8 cellular contexts compared by ENCODE assay signal in genomic region chr2:130728007-130728454, GRCh38. TPM values are rescaled to one million over a fixed set of nuclear protein-coding genes. Genes with fewer than 3 reads are reported as not detected.
A peak's percentile ranks its signal among the peaks of the same experiment; 100 is the strongest.
DNase-seq lines count a peak whose midpoint lies in the region; ATAC-seq and TF ChIP-seq lines count a peak whose summit lies in the region.

No MANE protein-coding gene starts in this region.

- no peak overlapping the region for H2BK5ac ChIP-seq in mesenchymal stem cell (ENCODE audit: low read depth, low read length, poor library complexity, severe bottlenecking)

- H3K4me2 ChIP-seq in OCI-LY3 (ENCODE audit: low read length) (peak overlapping the region; percentile 87), mesenchymal stem cell (ENCODE audit: low read length, poor library complexity, severe bottlenecking) (peak overlapping the region; percentile 89)

- peak overlapping the region; percentile 68 for H3K9ac ChIP-seq in OCI-LY3 (ENCODE audit: low read length)
- no peak overlapping the region for H3K9ac ChIP-seq in mesenchymal stem cell (ENCODE audit: low read length)

- POLR2A ChIA-PET in GM10248 (lab: Yijun Ruan, JAX): no interaction called here

- H4K91ac ChIP-seq in mesenchymal stem cell (ENCODE audit: low read length): peak overlapping the region; percentile 20

- H4K8ac ChIP-seq in mesenchymal stem cell (ENCODE audit: low read length): no peak overlapping the region

- H3K18ac ChIP-seq in mesenchymal stem cell (ENCODE audit: low read depth in 1 of 2, low read length in 2 of 2): no peak overlapping the region

- peak in 2 of 3 donors; percentile 40 to 51 for DNase-seq in CD4-positive, CD25-positive, alpha-beta regulatory T cell
- DNase-seq in central memory CD8-positive, alpha-beta T cell (ENCODE audit: low spot score in 2 of 2): peak in 1 of 2 donors; percentile 28
- no peak for DNase-seq in mesenchymal stem cell
- peak; percentile 20 for DNase-seq in superior temporal gyrus (ENCODE audit: extremely low spot score)
- DNase-seq in NCI-H82 (lab: John Stamatoyannopoulos, UW): no peak
- no peak for DNase-seq in GM10248 (ENCODE audit: extremely low spot score)

- H4K20me1 ChIP-seq in OCI-LY3 (ENCODE audit: insufficient read depth, low read length): no peaks in the 10 kb centered on the region

- no peaks in the 10 kb centered on the region for H3K79me2 ChIP-seq in OCI-LY3 (ENCODE audit: low read length)

- H3K36me3 ChIP-seq in CD4-positive, CD25-positive, alpha-beta regulatory T cell (ENCODE audit: control insufficient read depth, insufficient read depth, low read length): no peaks in the 10 kb centered on the region
- H3K36me3 ChIP-seq in OCI-LY3 (replicated peaks; ENCODE audit: low read depth, low read length) (no peaks in the 10 kb centered on the region), mesenchymal stem cell (ENCODE audit: control insufficient read depth in 1 of 2, insufficient read depth in 2 of 2, low read depth in 1 of 2, low read length in 2 of 2) (no peaks in the 10 kb centered on the region)

- peak; percentile 19 to 20 for ATAC-seq in CD4-positive, CD25-positive, alpha-beta regulatory T cell (ENCODE audit: low read depth in 2 of 2)
- ATAC-seq in GM21737 (IDR thresholded peaks at IDR 0.05; ENCODE audit: unreplicated experiment): peak; percentile 19
- peak; percentile 61 for ATAC-seq in central memory CD8-positive, alpha-beta T cell (replicated peaks; ENCODE audit: extremely low read depth, poor library complexity, severe bottlenecking)

- H3K23ac ChIP-seq in mesenchymal stem cell (ENCODE audit: low read length in 2 of 2): no peak overlapping the region

- H3K27me3 ChIP-seq in CD4-positive, CD25-positive, alpha-beta regulatory T cell (ENCODE audit: control insufficient read depth, insufficient read depth, low read length): no peaks in the 10 kb centered on the region
- H3K27me3 ChIP-seq in OCI-LY3 (ENCODE audit: low read depth, low read length) (no peaks in the 10 kb centered on the region), mesenchymal stem cell (ENCODE audit: control insufficient read depth in 1 of 2, insufficient read depth in 1 of 2, low read length in 2 of 2) (peaks cover 5 to 8% of the 10 kb centered on the region in 2 experiments)

- H2AFZ ChIP-seq in OCI-LY3 (ENCODE audit: low read depth, low read length): peak overlapping the region; percentile 69; the same call in 1 of the 2 replicates
- peak overlapping the region; percentile 20 for H2AFZ ChIP-seq in mesenchymal stem cell (ENCODE audit: low read depth, low read length)

- no peak overlapping the region for H2AK5ac ChIP-seq in mesenchymal stem cell (ENCODE audit: low read length, severe bottlenecking)

- peaks cover 0 to 25% (median 7%) of the 10 kb centered on the region in 4 donors for H3K4me1 Mint-ChIP-seq in CD4-positive, CD25-positive, alpha-beta regulatory T cell
- H3K4me1 Mint-ChIP-seq in central memory CD8-positive, alpha-beta T cell: peaks cover 7% of the 10 kb centered on the region

- H2BK15ac ChIP-seq in mesenchymal stem cell (ENCODE audit: low read depth, poor library complexity, severe bottlenecking): no peak overlapping the region

- 41% methylated on average over 12 of the region's 12 CpGs for WGBS in mesenchymal stem cell

- H3K27ac Mint-ChIP-seq in CD4-positive, CD25-positive, alpha-beta regulatory T cell: peak overlapping the region in 2 of 3 donors; percentile 92 to 94
- H3K27ac Mint-ChIP-seq in central memory CD8-positive, alpha-beta T cell (ENCODE audit: low read depth): peak overlapping the region; percentile 65

- CTCF ChIA-PET in GM10248 (lab: Yijun Ruan, JAX): interaction anchor here (0.8 to 1.9 kb wide), 4 partner anchors 10 to 147 kb away, joined by 3 to 4 read pairs (median 4); no protein-coding TSS in a partner anchor

- H3K36me3 Mint-ChIP-seq in CD4-positive, CD25-positive, alpha-beta regulatory T cell: no peaks in the 10 kb centered on the region
- H3K36me3 Mint-ChIP-seq in central memory CD8-positive, alpha-beta T cell (ENCODE audit: insufficient read depth): peaks cover 7% of the 10 kb centered on the region

- H3K27ac ChIP-seq in CD4-positive, CD25-positive, alpha-beta regulatory T cell (ENCODE audit: insufficient read depth, low read length, poor library complexity, severe bottlenecking): peak overlapping the region; percentile 82
- no peak overlapping the region for H3K27ac ChIP-seq in OCI-LY3 (ENCODE audit: low read length)
- H3K27ac ChIP-seq in mesenchymal stem cell (ENCODE audit: low read length, poor library complexity, severe bottlenecking): no peak overlapping the region

- no peak overlapping the region for H2BK120ac ChIP-seq in mesenchymal stem cell (ENCODE audit: low read depth, low read length)

- peaks cover 0 to 4% (median 0%) of the 10 kb centered on the region in 7 donors for H3K9me3 Mint-ChIP-seq in CD4-positive, CD25-positive, alpha-beta regulatory T cell
- H3K9me3 Mint-ChIP-seq in central memory CD8-positive, alpha-beta T cell: no peaks in the 10 kb centered on the region

- H3K79me1 ChIP-seq in mesenchymal stem cell (replicated peaks; ENCODE audit: low read length, poor library complexity, severe bottlenecking): no peaks in the 10 kb centered on the region

- peaks cover 17% of the 10 kb centered on the region for H3K4me1 ChIP-seq in CD4-positive, CD25-positive, alpha-beta regulatory T cell (ENCODE audit: control insufficient read depth, insufficient read depth, low read length, poor library complexity, severe bottlenecking)
- H3K4me1 ChIP-seq in OCI-LY3 (ENCODE audit: low read length) (peaks cover 13% of the 10 kb centered on the region), mesenchymal stem cell (ENCODE audit: control insufficient read depth, insufficient read depth, low read depth, low read length) (peaks cover 17% of the 10 kb centered on the region)

- no peaks in the 10 kb centered on the region for H3K9me3 ChIP-seq in CD4-positive, CD25-positive, alpha-beta regulatory T cell (ENCODE audit: control insufficient read depth in 2 of 2, low read length in 2 of 2)
- H3K9me3 ChIP-seq in OCI-LY3 (ENCODE audit: insufficient read depth, low read length) (no peaks in the 10 kb centered on the region), mesenchymal stem cell (ENCODE audit: control insufficient read depth, low read length) (no peaks in the 10 kb centered on the region)

- no peak for TF ChIP-seq CTCF in OCI-LY3 (IDR thresholded peaks at IDR 0.05; ENCODE audit: low read depth, low read length)
- no peak for TF ChIP-seq CTCF in GM10248 (IDR thresholded peaks at IDR 0.05; ENCODE audit: control extremely low read depth, extremely low read depth, low read depth, missing control alignments)

- H2BK12ac ChIP-seq in mesenchymal stem cell (ENCODE audit: low read length in 2 of 2): no peak overlapping the region

- no peak overlapping the region for H3K4ac ChIP-seq in mesenchymal stem cell (ENCODE audit: low read depth in 1 of 2, low read length in 2 of 2)

- peak overlapping the region in 3 of 4 donors; percentile 47 to 90 (median 86) for H3K4me3 Mint-ChIP-seq in CD4-positive, CD25-positive, alpha-beta regulatory T cell
- H3K4me3 Mint-ChIP-seq in central memory CD8-positive, alpha-beta T cell: peak overlapping the region; percentile 78

- peak overlapping the region; percentile 37 for H3K4me3 ChIP-seq in CD4-positive, CD25-positive, alpha-beta regulatory T cell (ENCODE audit: low read depth, low read length)
- peak overlapping the region; percentile 81 for H3K4me3 ChIP-seq in OCI-LY3 (ENCODE audit: low read length)
- H3K4me3 ChIP-seq in mesenchymal stem cell (ENCODE audit: insufficient read depth in 1 of 2, low read depth in 1 of 2, low read length in 2 of 2): peak overlapping the region; percentile 51 to 80

- H3K14ac ChIP-seq in mesenchymal stem cell (ENCODE audit: low read length in 2 of 2): no peak overlapping the region

- H3K27me3 Mint-ChIP-seq in CD4-positive, CD25-positive, alpha-beta regulatory T cell: peaks cover 9% of the 10 kb centered on the region
- no peaks in the 10 kb centered on the region for H3K27me3 Mint-ChIP-seq in central memory CD8-positive, alpha-beta T cell

RNA-seq across cellular contexts. Expression of gene GPR148, which starts 0.8 kb away (rescaled TPM):
- not detected for total RNA-seq in CD4-positive, CD25-positive, alpha-beta regulatory T cell
- not detected for polyA plus RNA-seq in CD4-positive, CD25-positive, alpha-beta regulatory T cell
- polyA plus RNA-seq in mesenchymal stem cell (2013, experiment 1 of 2): not detected
- not detected for polyA plus RNA-seq in mesenchymal stem cell (2013, experiment 2 of 2)

RNA-seq across cellular contexts. Expression of gene AMER3, which starts 27.3 kb away (rescaled TPM):
- not detected for total RNA-seq in CD4-positive, CD25-positive, alpha-beta regulatory T cell
- not detected for polyA plus RNA-seq in CD4-positive, CD25-positive, alpha-beta regulatory T cell
- polyA plus RNA-seq in mesenchymal stem cell (2013, experiment 1 of 2): not detected
- polyA plus RNA-seq in mesenchymal stem cell (2013, experiment 2 of 2): not detected

Comparison
In these comparisons a context has a peak if more than half of its experiments do, and no peak if none do; other contexts are left out.
1. DNase-seq: peak in CD4-positive, CD25-positive, alpha-beta regulatory T cell (2 of 3) and superior temporal gyrus (single experiment); none in mesenchymal stem cell (single experiment), NCI-H82 (single experiment) and GM10248 (single experiment).
2. Peak in every context shown above with its lines, with median percentiles within 50 percentile points of each other: ATAC-seq and H3K4me3 ChIP-seq.